8 cellular contexts compared by ENCODE assay signal in the genomic region with DNA sequence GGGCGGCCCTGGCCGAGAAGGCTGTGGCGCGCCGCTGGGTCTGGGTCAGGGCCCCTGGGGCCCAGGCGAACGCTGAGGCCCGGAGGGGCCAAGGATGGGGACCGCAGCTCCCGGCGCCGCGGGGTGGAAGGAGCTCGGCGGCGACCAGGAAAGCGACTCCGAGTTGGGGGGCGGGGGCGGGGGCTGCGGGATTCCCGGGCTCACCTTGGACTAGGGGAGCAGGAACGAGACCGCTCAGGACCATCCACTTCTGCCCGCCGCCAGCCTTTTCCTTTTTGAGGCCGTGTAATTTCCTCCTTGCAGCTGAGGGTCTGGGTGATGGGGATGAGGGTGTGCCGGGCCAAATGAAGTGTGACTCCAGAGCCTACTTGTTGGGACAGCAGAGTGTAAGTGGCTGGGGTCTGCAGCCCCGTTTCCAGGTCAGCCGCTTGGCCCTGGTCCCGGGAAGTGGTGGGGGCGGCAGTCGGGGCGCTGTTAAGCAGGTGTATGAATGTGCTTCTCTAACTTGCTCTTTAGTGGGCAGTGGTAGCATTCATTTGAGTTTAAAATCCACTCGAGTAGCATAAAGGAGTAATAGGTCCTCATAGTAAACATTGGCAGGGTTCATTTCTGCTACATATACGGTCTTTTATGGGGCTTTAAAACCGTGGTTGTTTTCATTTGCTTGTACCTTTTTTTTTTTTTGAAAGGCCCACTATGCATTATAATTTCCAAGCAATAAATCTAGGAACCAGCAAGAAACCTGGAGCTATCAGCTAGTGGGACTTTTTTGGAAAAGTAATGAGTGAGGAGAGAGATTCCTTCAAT. TPM values are rescaled to one million over a fixed set of nuclear protein-coding genes. Genes with fewer than 3 reads are reported as not detected.
DNase-seq lines count a peak whose midpoint lies in the region; ATAC-seq and TF ChIP-seq lines count a peak whose summit lies in the region.

No MANE protein-coding gene starts in this region.

- H3K9me3 Mint-ChIP-seq in glutamatergic neuron (ENCODE audit: unreplicated experiment) = peaks cover 2% of the 10 kb centered on the region

- peak; percentile 42 for ATAC-seq in HG02759 (IDR thresholded peaks at IDR 0.05; ENCODE audit: unreplicated experiment)

- peak overlapping the region; percentile 98 for H3K4me3 Mint-ChIP-seq in glutamatergic neuron (ENCODE audit: unreplicated experiment)

- DNase-seq in NCI-H82 (lab: John Stamatoyannopoulos, UW) = peak; percentile 17
- DNase-seq in NCI-H82 treated with DMSO at 0.1 percent for 48 hours (lab: John Stamatoyannopoulos, UW; ENCODE audit: unreplicated experiment) = no peak
- DNase-seq in NCI-H748 treated with DMSO at 0.1 percent for 48 hours (lab: John Stamatoyannopoulos, UW) = peak; percentile 5
- DNase-seq in activated gamma-delta T cell treated with Interleukin-2 at 50 U/mL for 16 hours = peak; percentile 26
- peak; percentile 35 for DNase-seq in glutamatergic neuron
- DNase-seq in nucleus accumbens (lab: John Stamatoyannopoulos, UW) = peak in 34 of 56 donors; percentile 4 to 59 (median 28)
- no peak for DNase-seq in superior temporal gyrus (ENCODE audit: extremely low spot score)

- H3K36me3 Mint-ChIP-seq in glutamatergic neuron (ENCODE audit: unreplicated experiment) = peaks cover 3% of the 10 kb centered on the region

- no peaks in the 10 kb centered on the region for H3K4me1 Mint-ChIP-seq in glutamatergic neuron (ENCODE audit: low read depth, unreplicated experiment)

- peaks cover 8% of the 10 kb centered on the region for H3K27me3 Mint-ChIP-seq in glutamatergic neuron (ENCODE audit: unreplicated experiment)

- no peak overlapping the region for H3K27ac Mint-ChIP-seq in glutamatergic neuron (ENCODE audit: unreplicated experiment)

- no peak for TF ChIP-seq CTCF in glutamatergic neuron (IDR thresholded peaks at IDR 0.05; ENCODE audit: partially characterized antibody, unreplicated experiment)

RNA-seq across cellular contexts. Expression of a gene that starts 0.7 kb away (rescaled TPM):
- 14.0 TPM for total RNA-seq in glutamatergic neuron (ENCODE audit: unreplicated experiment)

RNA-seq across cellular contexts. Expression of a gene that starts 27.1 kb away (rescaled TPM):
- total RNA-seq in glutamatergic neuron (ENCODE audit: unreplicated experiment) = 7.4 TPM

RNA-seq across cellular contexts. Expression of a gene that starts 27.4 kb away (rescaled TPM):
- 18.4 TPM for total RNA-seq in glutamatergic neuron (ENCODE audit: unreplicated experiment)

Comparison
In these comparisons a context has a peak if more than half of its experiments do, and no peak if none do; other contexts are left out.
1. DNase-seq: peak in NCI-H82 (single experiment), NCI-H748 treated with DMSO at 0.1 percent for 48 hours (single experiment), activated gamma-delta T cell treated with Interleukin-2 at 50 U/mL for 16 hours (single experiment), glutamatergic neuron (single experiment) and nucleus accumbens (34 of 56); none in NCI-H82 treated with DMSO at 0.1 percent for 48 hours (single experiment) and superior temporal gyrus (single experiment).